ENCODE assay signal across 8 cellular contexts in the genomic region with DNA sequence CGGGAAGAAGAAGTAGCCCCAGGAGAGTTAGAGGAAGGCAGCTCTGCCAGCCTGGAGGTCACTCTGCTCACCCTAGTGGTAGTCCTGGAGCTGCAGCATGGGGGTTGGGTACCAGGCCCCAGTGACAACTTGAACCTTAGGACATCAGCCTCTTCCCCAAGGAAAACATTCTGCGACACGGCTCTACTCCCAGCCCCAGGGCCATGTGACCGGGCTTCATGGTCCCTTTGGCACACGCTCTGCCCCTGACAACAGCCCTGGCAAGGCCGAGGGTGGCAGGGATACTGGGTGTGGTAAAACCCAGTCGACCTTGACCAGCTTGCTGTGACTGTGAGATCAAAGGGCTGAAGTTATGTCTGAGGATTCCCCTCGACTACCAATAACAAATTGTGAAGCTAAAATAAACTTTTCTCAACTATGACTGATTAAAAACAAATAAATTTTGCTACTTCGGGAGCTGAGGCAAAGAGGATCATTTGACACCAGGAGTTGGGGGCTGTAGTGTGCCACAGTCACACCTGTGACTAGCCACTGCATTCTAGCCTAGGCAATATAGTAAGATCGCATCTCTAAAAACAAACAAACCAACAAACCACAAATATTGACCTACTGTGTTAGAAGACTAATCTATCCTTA. TPM values are rescaled to one million over a fixed set of nuclear protein-coding genes. Genes with fewer than 3 reads are reported as not detected.
DNase-seq lines count a peak whose midpoint lies in the region; ATAC-seq and TF ChIP-seq lines count a peak whose summit lies in the region.

No MANE protein-coding gene starts in this region.

- H3K4me1 ChIP-seq in colonic mucosa: no peaks in the 10 kb centered on the region

- no peak overlapping the region for H3K27ac ChIP-seq in colonic mucosa

- peak; percentile 70 for ATAC-seq in HG03378 (IDR thresholded peaks at IDR 0.05; ENCODE audit: unreplicated experiment)
- ATAC-seq in stimulated activated memory B cell treated with anti-CD40 and anti-IgM and Interleukin-4, amounts not matched to agents 10 μg/mL and 1 μg/mL and 100 μg/mL, for 72 hours: peak; percentile 95

- no peaks in the 10 kb centered on the region for H3K36me3 Mint-ChIP-seq in stimulated activated memory B cell treated with anti-CD40 and anti-IgM and Interleukin-4, amounts not matched to agents 10 μg/mL and 1 μg/mL and 100 μg/mL, for 72 hours
- no peaks in the 10 kb centered on the region for H3K36me3 Mint-ChIP-seq in type B pancreatic cell

- no peaks in the 10 kb centered on the region for H3K27me3 ChIP-seq in colonic mucosa

- no peaks in the 10 kb centered on the region for H3K9me3 ChIP-seq in colonic mucosa

- H3K4me1 Mint-ChIP-seq in stimulated activated memory B cell treated with anti-CD40 and anti-IgM and Interleukin-4, amounts not matched to agents 10 μg/mL and 1 μg/mL and 100 μg/mL, for 72 hours: peaks cover 33% of the 10 kb centered on the region
- no peaks in the 10 kb centered on the region for H3K4me1 Mint-ChIP-seq in type B pancreatic cell (ENCODE audit: unreplicated experiment)

- H3K9me3 Mint-ChIP-seq in stimulated activated memory B cell treated with anti-CD40 and anti-IgM and Interleukin-4, amounts not matched to agents 10 μg/mL and 1 μg/mL and 100 μg/mL, for 72 hours: no peaks in the 10 kb centered on the region
- H3K9me3 Mint-ChIP-seq in type B pancreatic cell: no peaks in the 10 kb centered on the region

- TF ChIP-seq CTCF in colonic mucosa (IDR thresholded peaks at IDR 0.05): peak; percentile 31
- no peak for TF ChIP-seq CTCF in type B pancreatic cell (conservative IDR thresholded peaks at IDR 0.05)

- H3K9ac ChIP-seq in colonic mucosa (ENCODE audit: low read depth in 2 of 2, low read length in 2 of 2): no peak overlapping the region

- intact Hi-C loops in colonic mucosa (cut with DNase I): loop anchor here (5.0 kb wide), 1 partner anchor 190 kb away; no protein-coding TSS in a partner anchor

- DNase-seq in DMS 273 (lab: John Stamatoyannopoulos, UW; ENCODE audit: unreplicated experiment): peak; percentile 9
- DNase-seq in DMS 273 treated with DMSO at 0.1 percent for 48 hours (lab: John Stamatoyannopoulos, UW): no peak
- DNase-seq in colonic mucosa: peak; percentile 43
- DNase-seq in stimulated activated CD4-positive, alpha-beta T cell treated with anti-CD3 and anti-CD28 coated beads, Interleukin-4, amount 100 ng/mL, for 24 hours: no peak
- no peak for DNase-seq in activated T-cell treated with anti-CD3 and anti-CD28 coated beads, Interleukin-2, amount 50 U/mL, for 48 hours
- DNase-seq in type B pancreatic cell (ENCODE audit: extremely low spot score, unreplicated experiment): no peak

- no peak overlapping the region for H3K4me3 ChIP-seq in colonic mucosa

- H3K27me3 Mint-ChIP-seq in stimulated activated memory B cell treated with anti-CD40 and anti-IgM and Interleukin-4, amounts not matched to agents 10 μg/mL and 1 μg/mL and 100 μg/mL, for 72 hours: no peaks in the 10 kb centered on the region
- no peaks in the 10 kb centered on the region for H3K27me3 Mint-ChIP-seq in type B pancreatic cell

- peak overlapping the region; percentile 76 for H3K27ac Mint-ChIP-seq in stimulated activated memory B cell treated with anti-CD40 and anti-IgM and Interleukin-4, amounts not matched to agents 10 μg/mL and 1 μg/mL and 100 μg/mL, for 72 hours
- no peak overlapping the region for H3K27ac Mint-ChIP-seq in type B pancreatic cell

- H3K36me3 ChIP-seq in colonic mucosa: no peaks in the 10 kb centered on the region

- peak overlapping the region; percentile 58 for H3K4me3 Mint-ChIP-seq in stimulated activated memory B cell treated with anti-CD40 and anti-IgM and Interleukin-4, amounts not matched to agents 10 μg/mL and 1 μg/mL and 100 μg/mL, for 72 hours
- H3K4me3 Mint-ChIP-seq in type B pancreatic cell: no peak overlapping the region

RNA-seq across cellular contexts. Expression of gene ARID1B, which starts 24.4 kb away (rescaled TPM):
- total RNA-seq in colonic mucosa (10 to 100 TPM; 61.3 to 71.5 TPM), type B pancreatic cell (ENCODE audit: low replicate concordance) (66.2 and 97.2 TPM in 2 replicates)

Comparison
In these comparisons a context has a peak if more than half of its experiments do, and no peak if none do; other contexts are left out.
1. DNase-seq: peak in DMS 273 (single experiment) and colonic mucosa (single experiment); none in DMS 273 treated with DMSO at 0.1 percent for 48 hours (single experiment), stimulated activated CD4-positive, alpha-beta T cell treated with anti-CD3 and anti-CD28 coated beads, Interleukin-4, amount 100 ng/mL, for 24 hours (single experiment), activated T-cell treated with anti-CD3 and anti-CD28 coated beads, Interleukin-2, amount 50 U/mL, for 48 hours (0 of 2) and type B pancreatic cell (single experiment).